In the genomic region with DNA sequence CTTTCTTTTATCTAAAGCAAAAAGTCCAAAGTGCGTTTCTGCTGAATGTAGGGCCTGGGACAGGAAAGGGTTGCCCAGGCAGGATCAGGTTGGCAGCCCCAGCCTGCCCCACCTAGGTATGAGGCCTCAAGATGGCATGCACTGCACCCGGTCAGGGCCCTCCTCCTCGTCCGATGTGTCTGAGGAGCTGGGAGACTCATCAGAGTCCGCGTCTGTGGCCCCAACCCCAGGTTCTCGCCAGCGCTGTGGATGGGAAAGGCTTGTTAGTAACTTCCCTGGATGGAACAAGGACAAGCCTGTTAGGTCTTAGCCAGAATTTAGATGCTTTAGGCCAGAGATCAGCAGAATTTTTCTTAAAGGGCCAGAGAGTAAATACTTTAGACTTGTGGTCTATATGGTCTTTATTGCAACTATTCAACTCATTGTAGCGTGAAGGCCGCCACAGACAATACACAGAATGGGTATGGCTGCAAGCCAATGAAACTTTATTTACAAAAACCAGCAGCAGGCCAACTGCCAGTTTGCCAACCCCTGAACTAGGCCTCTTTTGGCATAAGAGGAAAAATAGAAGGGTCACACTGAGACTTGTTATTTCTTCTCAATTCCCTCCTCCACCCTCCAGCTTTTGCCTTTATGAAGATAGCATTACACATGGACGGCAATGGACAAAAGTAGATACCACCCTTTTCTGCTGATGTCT, we compare ENCODE assay signal across 14 cellular contexts. TPM values are rescaled to one million over a fixed set of nuclear protein-coding genes. Genes with fewer than 3 reads are reported as not detected.
DNase-seq lines count a peak whose midpoint lies in the region; ATAC-seq and TF ChIP-seq lines count a peak whose summit lies in the region.
"Had no signal": no experiment of that assay in that cellular context is flagged by ENCODE, and none has a peak within 500 bp of the region (broad histone marks: within the 10 kb centered on the region; RNA-seq: fewer than 3 reads in every experiment).

No MANE protein-coding gene starts in this region.

- H3K27me3 ChIP-seq in cardiac muscle cell: no peaks in the 10 kb centered on the region
- no peaks in the 10 kb centered on the region for H3K27me3 ChIP-seq in vagina

- intact Hi-C loops in cardiac septum (cut with DNase I) (loop anchor here (1.0 kb wide), 1 partner anchor 116 kb away; no protein-coding TSS in a partner anchor), vagina (cut with DNase I) (no loop called here)

- H3K9me3 ChIP-seq in cardiac muscle cell (ENCODE audit: low read depth): no peaks in the 10 kb centered on the region
- H3K9me3 ChIP-seq in vagina: no peaks in the 10 kb centered on the region

- TF ChIP-seq CTCF in cardiac muscle cell (IDR thresholded peaks at IDR 0.05; ENCODE audit: low read depth, low read length) (no peak), vagina (IDR thresholded peaks at IDR 0.05) (no peak)

- H3K36me3 ChIP-seq in cardiac muscle cell (peaks cover 56% of the 10 kb centered on the region), vagina (peaks cover 0 to 58% of the 10 kb centered on the region in 2 donors)

- H3K4me1 Mint-ChIP-seq in naive B cell: peaks cover 0 to 3% (median 0%) of the 10 kb centered on the region in 3 donors
- H3K4me1 Mint-ChIP-seq in activated T-cell treated with anti-CD3 and anti-CD28 coated beads, Interleukin-2, amount 50 U/mL, for 72 hours (ENCODE audit: low read depth): no peaks in the 10 kb centered on the region

- no peaks in the 10 kb centered on the region for H3K9me3 Mint-ChIP-seq in naive B cell
- H3K9me3 Mint-ChIP-seq in activated T-cell treated with anti-CD3 and anti-CD28 coated beads, Interleukin-2, amount 50 U/mL, for 72 hours: no peaks in the 10 kb centered on the region

- H3K36me3 Mint-ChIP-seq in naive B cell: peaks cover 22 to 28% of the 10 kb centered on the region in 2 donors
- H3K36me3 Mint-ChIP-seq in activated T-cell treated with anti-CD3 and anti-CD28 coated beads, Interleukin-2, amount 50 U/mL, for 72 hours (ENCODE audit: insufficient read depth in 2 of 2): peaks cover 3 to 14% of the 10 kb centered on the region in 2 donors

- no peak overlapping the region for H3K4me3 Mint-ChIP-seq in naive B cell
- no peak overlapping the region for H3K4me3 Mint-ChIP-seq in activated T-cell treated with anti-CD3 and anti-CD28 coated beads, Interleukin-2, amount 50 U/mL, for 72 hours

- peak overlapping the region; percentile 89 for H3K27ac ChIP-seq in cardiac muscle cell
- peak overlapping the region; percentile 95 for H3K27ac ChIP-seq in epithelial cell of prostate
- peak overlapping the region; percentile 61 for H3K27ac ChIP-seq in vagina
- H3K27ac ChIP-seq: C4-2B, parathyroid adenoma had no signal

- peak overlapping the region in 4 of 6 donors; percentile 54 to 80 (median 74) for H3K27ac Mint-ChIP-seq in naive B cell
- H3K27ac Mint-ChIP-seq in activated T-cell treated with anti-CD3 and anti-CD28 coated beads, Interleukin-2, amount 50 U/mL, for 72 hours: no peak overlapping the region

- no peak overlapping the region for H3K4me3 ChIP-seq in cardiac muscle cell
- no peak overlapping the region for H3K4me3 ChIP-seq in vagina

- H3K4me1 ChIP-seq in cardiac muscle cell (ENCODE audit: low read depth) (peaks cover 33% of the 10 kb centered on the region), vagina (peaks cover 32% of the 10 kb centered on the region)

- ATAC-seq in naive B cell (ENCODE audit: low read depth in 2 of 2): no peak
- ATAC-seq in activated T-cell treated with anti-CD3 and anti-CD28 coated beads, Interleukin-2, amount 50 U/mL, for 72 hours (replicated peaks in 1 of 2): no peak

- TF ChIP-seq POLR2A in vagina (IDR thresholded peaks at IDR 0.05): no peak

- H3K27me3 Mint-ChIP-seq in naive B cell: no peaks in the 10 kb centered on the region
- no peaks in the 10 kb centered on the region for H3K27me3 Mint-ChIP-seq in activated T-cell treated with anti-CD3 and anti-CD28 coated beads, Interleukin-2, amount 50 U/mL, for 72 hours (ENCODE audit: low read depth)

- DNase-seq in cardiac muscle cell (ENCODE audit: low read depth in 1 of 2, low spot score in 1 of 2) (no peak), cardiac septum (ENCODE audit: low spot score) (no peak), epithelial cell of prostate (ENCODE audit: low read depth, low spot score) (no peak), naive B cell (no peak), vagina (ENCODE audit: extremely low spot score in 2 of 2) (no peak), OCI-M1 (lab: John Stamatoyannopoulos, UW) (no peak), T1000 (lab: John Stamatoyannopoulos, UW) (no peak)
- no peak for DNase-seq in activated T-cell treated with anti-CD3 and anti-CD28 coated beads, Interleukin-2, amount 50 U/mL, for 72 hours
- DNase-seq: Kasumi-1; stimulated activated naive CD8-positive, alpha-beta T cell treated with anti-CD3 and anti-CD28 coated beads, Interleukin-15, Interleukin-2, amounts not matched to agents 100 U/mL and 50 U/mL, for 24 hours had no signal

RNA-seq across cellular contexts. Expression of a gene that starts 12.4 kb away (rescaled TPM):
- total RNA-seq in cardiac muscle cell (112 and 194 TPM in 2 replicates), cardiac septum (317 TPM), vagina (89.1 TPM)
- polyA plus RNA-seq in cardiac muscle cell (64.5 and 93.2 TPM in 2 replicates), naive B cell (ENCODE audit: low read depth in 6 of 6) (10 to 100 TPM; 11.2 to 21.6 (median 14.4) TPM)
- 10 to 100 TPM; 28.3 to 32.8 TPM for total RNA-seq in activated T-cell treated with anti-CD3 and anti-CD28 coated beads, Interleukin-2, amount 50 U/mL, for 72 hours

RNA-seq across cellular contexts. Expression of a gene that starts 27.2 kb away (rescaled TPM):
- 21.4 and 28.3 TPM in 2 replicates for total RNA-seq in cardiac muscle cell
- polyA plus RNA-seq in cardiac muscle cell: 22.5 and 23.6 TPM in 2 replicates
- 57.8 TPM for total RNA-seq in cardiac septum
- polyA plus RNA-seq in naive B cell (ENCODE audit: low read depth in 6 of 6): not detected
- total RNA-seq in vagina: not detected
- not detected for total RNA-seq in activated T-cell treated with anti-CD3 and anti-CD28 coated beads, Interleukin-2, amount 50 U/mL, for 72 hours
- total RNA-seq: fibroblast of villous mesenchyme, RPMI7951 had no signal

RNA-seq across cellular contexts. Expression of a gene that starts 44.7 kb away (rescaled TPM):
- total RNA-seq in cardiac muscle cell (122 and 210 TPM in 2 replicates), cardiac septum (123 TPM), vagina (145 TPM)
- polyA plus RNA-seq in cardiac muscle cell (151 and 176 TPM in 2 replicates), naive B cell (ENCODE audit: low read depth in 6 of 6) (10 to 100 TPM; 39.1 to 61.5 (median 54.3) TPM)
- 100 to 1,000 TPM; 246 to 280 TPM for total RNA-seq in activated T-cell treated with anti-CD3 and anti-CD28 coated beads, Interleukin-2, amount 50 U/mL, for 72 hours

Comparison
In these comparisons a context has a peak if more than half of its experiments do, and no peak if none do; other contexts are left out.
1. RNA of a gene that starts 27.2 kb away (total RNA-seq): 57.8 TPM in cardiac septum (single experiment) and 21.4 to 28.3 TPM in cardiac muscle cell; not detected in activated T-cell treated with anti-CD3 and anti-CD28 coated beads, Interleukin-2, amount 50 U/mL, for 72 hours and not detected in vagina (single experiment); every median in the first group is over 10 times any median in the second.
2. Peak in every context shown above with its lines, with median percentiles within 50 percentile points of each other: H3K27ac ChIP-seq.